ENCODE assay signal across 8 cellular contexts in genomic region chr2:113891265-113891959, GRCh38. TPM values are rescaled to one million over a fixed set of nuclear protein-coding genes. Genes with fewer than 3 reads are reported as not detected.
DNase-seq lines count a peak whose midpoint lies in the region; ATAC-seq and TF ChIP-seq lines count a peak whose summit lies in the region.

No MANE protein-coding gene starts in this region.

- DNase-seq in heart right ventricle (no peak), Right ventricle myocardium superior (no peak), memory B cell (ENCODE audit: low spot score in 2 of 2) (no peak), uterus (no peak), GM03348 (ENCODE audit: low spot score) (no peak), NCI-H510A (lab: John Stamatoyannopoulos, UW) (no peak)
- no peak for DNase-seq in activated CD4-positive, alpha-beta T cell treated with anti-CD3 and anti-CD28 coated beads, Interleukin-2, amount 50 U/mL, for 4 hours

- peaks cover 3 to 81% (median 74%) of the 10 kb centered on the region in 9 donors for H3K4me1 ChIP-seq in heart right ventricle
- peaks cover 0 to 5% of the 10 kb centered on the region in 2 donors for H3K4me1 ChIP-seq in uterus

- H3K9me3 ChIP-seq in heart right ventricle = no peaks in the 10 kb centered on the region
- H3K9me3 ChIP-seq in uterus = no peaks in the 10 kb centered on the region

- TF ChIP-seq CTCF in heart right ventricle (IDR thresholded peaks at IDR 0.05) (no peak), brain (conservative IDR thresholded peaks at IDR 0.05) (no peak), uterus (IDR thresholded peaks at IDR 0.05) (no peak)

- peaks cover 8% of the 10 kb centered on the region for H3K27me3 Mint-ChIP-seq in brain
- H3K27me3 Mint-ChIP-seq in memory B cell = no peaks in the 10 kb centered on the region

- peaks cover 3% of the 10 kb centered on the region for H3K36me3 Mint-ChIP-seq in brain
- H3K36me3 Mint-ChIP-seq in memory B cell = peaks cover 14% of the 10 kb centered on the region

- H3K27ac Mint-ChIP-seq in brain (peak overlapping the region; percentile 94 to 100 (median 98)), memory B cell (peak overlapping the region; percentile 98)

- H3K9me3 Mint-ChIP-seq in brain (no peaks in the 10 kb centered on the region), memory B cell (no peaks in the 10 kb centered on the region)

- peak overlapping the region; percentile 97 to 100 (median 99) for H3K4me3 Mint-ChIP-seq in brain
- peak overlapping the region; percentile 99 for H3K4me3 Mint-ChIP-seq in memory B cell

- H3K27me3 ChIP-seq in heart right ventricle (no peaks in the 10 kb centered on the region), uterus (no peaks in the 10 kb centered on the region)

- TF ChIP-seq POLR2A in uterus (IDR thresholded peaks at IDR 0.05) = no peak

- intact Hi-C loops in heart right ventricle (cut with DNase I) (loop anchor here in 6 of 10 donors (2.0 to 10.0 kb wide), 5 partner anchors 36 to 137 kb away; partner anchors contain the start of gene SLC35F5 (in 4 of the 6)), Right ventricle myocardium superior (cut with DNase I) (loop anchor here (10.0 kb wide), 1 partner anchor 137 kb away; the partner anchor contains the start of gene SLC35F5), uterus (cut with DNase I; ENCODE audit: low total_unique reads) (no loop called here)

- H3K27ac ChIP-seq in heart right ventricle (peak overlapping the region; percentile 81 to 100 (median 98)), uterus (peak overlapping the region; percentile 94 to 95)

- H3K4me1 Mint-ChIP-seq in brain (peaks cover 87% of the 10 kb centered on the region), memory B cell (peaks cover 59% of the 10 kb centered on the region)

- peaks cover 0 to 23% (median 0%) of the 10 kb centered on the region in 9 donors for H3K36me3 ChIP-seq in heart right ventricle
- H3K36me3 ChIP-seq in uterus = no peaks in the 10 kb centered on the region

- H3K4me3 ChIP-seq in heart right ventricle (peak overlapping the region; percentile 78 to 98 (median 96)), uterus (peak overlapping the region; percentile 90 to 91)

- 0 to 5% methylated on average over 5 of the region's 5 CpGs for WGBS in heart right ventricle, 2 donors

- ATAC-seq in heart right ventricle (no peak), Right ventricle myocardium superior (ENCODE audit: poor library complexity) (no peak), memory B cell (ENCODE audit: low read depth) (no peak)

RNA-seq across cellular contexts. Expression of gene ACTR3, which starts 1.5 kb away (rescaled TPM):
- 100 to 1,000 TPM in 9 of 10 donors, 10 to 100 TPM in 1; 97.0 to 167 (median 116) TPM for total RNA-seq in heart right ventricle
- polyA plus RNA-seq in heart right ventricle = 10 to 100 TPM; 12.7 to 68.8 TPM
- 106 TPM for total RNA-seq in Right ventricle myocardium superior
- 111 TPM for polyA plus RNA-seq in brain (ENCODE audit: insufficient read depth, low read depth, low replicate concordance)
- 100 to 1,000 TPM in 3 of 4 donors, 10 to 100 TPM in 1; 70.0 to 179 (median 162) TPM for total RNA-seq in uterus
